In the genomic region with DNA sequence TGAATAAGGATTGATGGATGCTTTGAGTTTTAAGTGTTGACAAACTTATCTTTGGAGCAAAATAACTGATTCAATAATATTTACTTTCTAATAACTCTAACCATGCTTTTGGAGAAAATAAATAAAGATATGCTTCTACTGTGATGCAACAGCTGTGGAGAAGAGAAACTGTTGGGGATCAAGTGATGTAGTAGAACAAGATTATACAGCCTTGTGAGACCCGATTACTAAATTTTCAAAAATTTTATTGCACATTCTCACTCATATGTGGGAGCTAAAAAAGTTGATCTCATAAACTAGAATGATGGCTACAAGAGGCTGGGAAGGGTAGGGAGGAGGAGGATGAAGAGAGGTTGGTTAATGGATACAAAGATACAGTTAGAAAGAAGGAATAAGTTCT, we compare ENCODE assay signal across 16 cellular contexts.
DNase-seq lines count a peak whose midpoint lies in the region; ATAC-seq and TF ChIP-seq lines count a peak whose summit lies in the region.
"Had no signal": no experiment of that assay in that cellular context is flagged by ENCODE, and none has a peak within 500 bp of the region (broad histone marks: within the 10 kb centered on the region; RNA-seq: fewer than 3 reads in every experiment).

No MANE protein-coding gene starts in this region.

- H3K36me3 ChIP-seq in IMR-90 (ENCODE audit: control insufficient read depth, insufficient read depth, low read length), result no peaks in the 10 kb centered on the region
- H3K36me3 ChIP-seq: BLaER1 treated with 17β-estradiol and CSF1 and Interleukin-3, amounts not matched to agents 10 nM and 100 nM had no signal

- no peak overlapping the region for H2AK9ac ChIP-seq in IMR-90 (replicated peaks; ENCODE audit: low read depth, low read length, poor library complexity)

- no peak for TF ChIP-seq POLR2A in IMR-90 (IDR thresholded peaks at IDR 0.05; ENCODE audit: low read depth, low read length)

- H2BK5ac ChIP-seq in IMR-90 (ENCODE audit: low read depth, low read length, poor library complexity, severe bottlenecking), result no peak overlapping the region

- no peak overlapping the region for H2AFZ ChIP-seq in IMR-90 (replicated peaks; ENCODE audit: low read length, poor library complexity)

- no peak overlapping the region for H3K18ac ChIP-seq in IMR-90 (ENCODE audit: low read depth, low read length)

- ATAC-seq in IMR-90 (ENCODE audit: low read depth) (no peak; the same call in 1 of the 2 replicates), HG03378 (IDR thresholded peaks at IDR 0.05; ENCODE audit: unreplicated experiment) (no peak), HG03520 (IDR thresholded peaks at IDR 0.05; ENCODE audit: unreplicated experiment) (no peak)
- ATAC-seq: CD8-positive, alpha-beta T cell had no signal

- in situ Hi-C loops in IMR-90 (cut with MboI; ENCODE audit: low sequenced_read_pairs), result no loop called here

- TF ChIP-seq RAD21 in IMR-90 (IDR thresholded peaks at IDR 0.05; ENCODE audit: low read length), result no peak

- no peak overlapping the region for H3K4ac ChIP-seq in IMR-90 (ENCODE audit: low read depth, low read length)

- CTCF ChIA-PET in IMR-90 (lab: Yijun Ruan, JAX), result no interaction called here

- no peak overlapping the region for H4K8ac ChIP-seq in IMR-90 (ENCODE audit: low read depth in 2 of 2, low read length in 2 of 2)

- no CpG with 5 or more reads among the region's 1 CpG for WGBS in IMR-90 (ENCODE audit: extremely low coverage in 2 of 2, insufficient read length in 1 of 2), 2 experiments

- TF ChIP-seq CTCF in IMR-90 (conservative IDR thresholded peaks at IDR 0.05; ENCODE audit: low read depth, low read length) (no peak), choroid plexus epithelial cell (conservative IDR thresholded peaks at IDR 0.05; ENCODE audit: low read depth, low read length) (no peak)

- no peaks in the 10 kb centered on the region for H3K9me3 ChIP-seq in IMR-90 (ENCODE audit: control insufficient read depth, insufficient read depth, low read length)

- POLR2A ChIA-PET in IMR-90 (lab: Charles Lee; ENCODE audit: unreplicated experiment), result no interaction called here

- no peak overlapping the region for H2BK120ac ChIP-seq in IMR-90 (ENCODE audit: low read depth, low read length)

- H3K9ac ChIP-seq in IMR-90 (ENCODE audit: low read depth, low read length), result no peak overlapping the region
- H3K9ac ChIP-seq: BLaER1 treated with 17β-estradiol and CSF1 and Interleukin-3, amounts not matched to agents 10 nM and 100 nM had no signal

- no peak overlapping the region for H2BK20ac ChIP-seq in IMR-90 (ENCODE audit: low read depth, low read length)

- H3K4me2 ChIP-seq in IMR-90 (ENCODE audit: low read depth, low read length), result no peak overlapping the region
- H3K4me2 ChIP-seq: BLaER1 treated with 17β-estradiol and CSF1 and Interleukin-3, amounts not matched to agents 10 nM and 100 nM had no signal

- no peak overlapping the region for H4K5ac ChIP-seq in IMR-90 (ENCODE audit: low read depth, low read length)

- H3K4me3 ChIP-seq in IMR-90 (ENCODE audit: insufficient read depth, low read depth, low read length) (no peak overlapping the region), choroid plexus epithelial cell (ENCODE audit: low read depth, low read length) (no peak overlapping the region)
- H3K4me3 ChIP-seq: BLaER1 treated with 17β-estradiol and CSF1 and Interleukin-3, amounts not matched to agents 10 nM and 100 nM had no signal

- no peaks in the 10 kb centered on the region for H4K20me1 ChIP-seq in IMR-90 (ENCODE audit: insufficient read depth, low read length)
- H4K20me1 ChIP-seq: BLaER1 treated with 17β-estradiol and CSF1 and Interleukin-3, amounts not matched to agents 10 nM and 100 nM had no signal

- no peaks in the 10 kb centered on the region for H3K9me1 ChIP-seq in IMR-90 (ENCODE audit: insufficient read depth, low read length)

- H3K79me1 ChIP-seq in IMR-90 (ENCODE audit: low read depth in 1 of 2, low read length in 2 of 2), result no peaks in the 10 kb centered on the region

- intact Hi-C loops in IMR-90 (cut with micrococcal nuclease), result no loop called here

- H3K56ac ChIP-seq in IMR-90 (ENCODE audit: extremely low read depth, insufficient read depth, low read length), result no peak overlapping the region

- no TSS peak for BruUV-seq in IMR-90 (replicated peaks; lab: Mats Ljungman, UMichigan)

- dilution Hi-C loops in IMR-90 (cut with HindIII; ENCODE audit: low sequenced_read_pairs, unreplicated experiment), result no loop called here

- H2AK5ac ChIP-seq in IMR-90 (ENCODE audit: low read depth, low read length), result no peak overlapping the region

- no peak overlapping the region for H4K91ac ChIP-seq in IMR-90 (ENCODE audit: insufficient read depth, low read depth, low read length)

- no peak for DNase-seq in IMR-90
- DNase-seq in choroid plexus epithelial cell (ENCODE audit: low read depth), result peak; percentile 4
- peak; percentile 30 for DNase-seq in iris pigment epithelial cell (ENCODE audit: low read depth)
- DNase-seq in NCI-H146 treated with DMSO at 0.1 percent for 48 hours (lab: John Stamatoyannopoulos, UW; ENCODE audit: unreplicated experiment), result no peak
- DNase-seq: 8988T; AML-193; Caco-2; Calu3; CD4-positive, alpha-beta T cell; CD8-positive, alpha-beta T cell; DMS79 treated with DMSO at 0.1 percent for 48 hours; GF-D8 had no signal

- peaks cover 9% of the 10 kb centered on the region for H3K27me3 ChIP-seq in IMR-90 (ENCODE audit: control insufficient read depth, insufficient read depth, low read length)
- H3K27me3 ChIP-seq: BLaER1 treated with 17β-estradiol and CSF1 and Interleukin-3, amounts not matched to agents 10 nM and 100 nM had no signal

- H3K4me1 ChIP-seq in IMR-90 (ENCODE audit: control insufficient read depth, insufficient read depth, low read length), result no peaks in the 10 kb centered on the region
- H3K4me1 ChIP-seq: Caco-2 had no signal

- no peak overlapping the region for H3K14ac ChIP-seq in IMR-90 (replicated peaks; ENCODE audit: low read depth, low read length)

- H2BK15ac ChIP-seq in IMR-90 (ENCODE audit: low read depth, low read length), result no peak overlapping the region

- H3K23ac ChIP-seq in IMR-90 (ENCODE audit: low read depth, low read length), result no peak overlapping the region

- H3K27ac ChIP-seq in IMR-90 (ENCODE audit: insufficient read depth, low read length), result no peak overlapping the region
- H3K27ac ChIP-seq: BLaER1 treated with 17β-estradiol and CSF1 and Interleukin-3, amounts not matched to agents 10 nM and 100 nM; C4-2B had no signal

TF ChIP-seq in IMR-90, 13 proteins besides CTCF, POLR2A, EP300 and RAD21:
- TF ChIP-seq MAFK (IDR thresholded peaks at IDR 0.05; ENCODE audit: low read depth, low read length) (no peak), NFE2L2 (IDR thresholded peaks at IDR 0.05; ENCODE audit: low read depth, low read length) (no peak), SMC3 (IDR thresholded peaks at IDR 0.05; ENCODE audit: low read depth, low read length) (no peak), FOS (IDR thresholded peaks at IDR 0.05; ENCODE audit: low read depth, low read length) (no peak), CEBPB (IDR thresholded peaks at IDR 0.05; ENCODE audit: low read depth, low read length) (0 out of 2 replicates have a peak, but pooled peaks have one; percentile 9), USF2 (IDR thresholded peaks at IDR 0.05; ENCODE audit: low read depth, low read length) (no peak)
TF ChIP-seq in IMR-90: peak in this region for 1.

Comparison
In these comparisons a context has a peak if more than half of its experiments do, and no peak if none do; other contexts are left out.
1. DNase-seq: peak in choroid plexus epithelial cell (single experiment) and iris pigment epithelial cell (single experiment); none in IMR-90 (single experiment) and NCI-H146 treated with DMSO at 0.1 percent for 48 hours (single experiment).